ENCODE assay signal across 13 cellular contexts in the genomic region with DNA sequence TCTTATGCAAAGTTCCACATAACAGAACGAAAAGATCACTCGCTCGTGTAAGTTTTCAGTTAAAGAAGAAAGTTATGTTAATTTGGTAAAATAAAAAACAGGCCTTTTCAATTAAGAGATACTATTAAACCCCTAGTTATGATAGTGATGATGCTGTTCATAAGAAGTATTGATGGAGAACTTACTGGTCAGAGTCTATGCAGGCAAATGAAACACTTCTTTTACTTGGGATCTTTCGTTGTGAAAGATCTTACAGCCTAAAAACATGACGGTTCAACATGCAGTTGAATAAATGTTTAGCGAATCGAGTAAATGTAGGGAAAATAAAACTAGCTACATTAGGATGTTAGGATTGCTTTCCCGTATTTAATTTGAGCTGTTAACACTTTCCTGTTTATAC. TPM values are rescaled to one million over a fixed set of nuclear protein-coding genes. Genes with fewer than 3 reads are reported as not detected.
DNase-seq lines count a peak whose midpoint lies in the region; ATAC-seq and TF ChIP-seq lines count a peak whose summit lies in the region.
"Had no signal": no experiment of that assay in that cellular context is flagged by ENCODE, and none has a peak within 500 bp of the region (broad histone marks: within the 10 kb centered on the region; RNA-seq: fewer than 3 reads in every experiment).

No MANE protein-coding gene starts in this region.

- H3K4me3 Mint-ChIP-seq in natural killer cell: peak overlapping the region; percentile 91
- H3K4me3 Mint-ChIP-seq: activated CD4-positive, alpha-beta memory T cell treated with anti-CD3 and anti-CD28 coated beads for 36 hours had no signal

- 45 to 50% (median 48%) methylated on average over 8 of the region's 8 CpGs for WGBS in heart left ventricle, 4 donors

- H3K9ac ChIP-seq in duodenal mucosa (ENCODE audit: low read depth in 1 of 2, low read length in 2 of 2): peak overlapping the region; percentile 22 to 88

- no peaks in the 10 kb centered on the region for H3K27me3 Mint-ChIP-seq in natural killer cell (ENCODE audit: low read depth in 2 of 2)

- intact Hi-C loops in heart left ventricle (cut with DNase I): loop anchor here in 8 of 10 donors (2.0 to 5.0 kb wide), 6 partner anchors 39 to 114 kb away; a partner anchor contains a TSS
- intact Hi-C loops in left cardiac atrium (cut with DNase I): loop anchor here (5.0 kb wide), 2 partner anchors 71 to 86 kb away; a partner anchor contains a TSS
- intact Hi-C loops in natural killer cell (cut with micrococcal nuclease): loop anchor here (5.0 kb wide), 1 partner anchor 104 kb away; no protein-coding TSS in a partner anchor
- intact Hi-C loops in upper lobe of right lung (cut with DNase I): no loop called here

- peaks cover 49 to 57% of the 10 kb centered on the region in 2 donors for H3K4me1 Mint-ChIP-seq in natural killer cell

- peaks cover 0 to 71% (median 39%) of the 10 kb centered on the region in 12 donors for H3K4me1 ChIP-seq in heart left ventricle
- peaks cover 46 to 57% of the 10 kb centered on the region in 2 donors for H3K4me1 ChIP-seq in duodenal mucosa (ENCODE audit: control insufficient read depth in 1 of 2, insufficient read depth in 2 of 2, low read length in 2 of 2)
- peaks cover 13% of the 10 kb centered on the region for H3K4me1 ChIP-seq in upper lobe of right lung

- no peak for TF ChIP-seq CTCF in heart left ventricle (IDR thresholded peaks at IDR 0.05)
- TF ChIP-seq CTCF in natural killer cell (IDR thresholded peaks at IDR 0.05): no peak
- TF ChIP-seq CTCF in upper lobe of right lung (IDR thresholded peaks at IDR 0.05): no peak

- H3K36me3 Mint-ChIP-seq in natural killer cell: no peaks in the 10 kb centered on the region
- H3K36me3 Mint-ChIP-seq: activated CD4-positive, alpha-beta memory T cell treated with anti-CD3 and anti-CD28 coated beads for 36 hours had no signal

- ATAC-seq in heart left ventricle (no peak), left cardiac atrium (no peak), natural killer cell (no peak), upper lobe of right lung (no peak)

- H3K9me3 ChIP-seq in heart left ventricle (no peaks in the 10 kb centered on the region), duodenal mucosa (ENCODE audit: control insufficient read depth in 1 of 2, low read length in 2 of 2) (no peaks in the 10 kb centered on the region), upper lobe of right lung (no peaks in the 10 kb centered on the region)
- H3K9me3 ChIP-seq: Peyer's patch had no signal

- H3K27ac Mint-ChIP-seq in natural killer cell: peak overlapping the region; percentile 13 to 81
- H3K27ac Mint-ChIP-seq: activated CD4-positive, alpha-beta memory T cell treated with anti-CD3 and anti-CD28 coated beads for 36 hours had no signal

- H3K36me3 ChIP-seq in heart left ventricle: peaks cover 0 to 19% (median 5%) of the 10 kb centered on the region in 9 donors
- H3K36me3 ChIP-seq in duodenal mucosa (ENCODE audit: control insufficient read depth in 1 of 2, insufficient read depth in 2 of 2, low read length in 2 of 2): no peaks in the 10 kb centered on the region
- H3K36me3 ChIP-seq in upper lobe of right lung: no peaks in the 10 kb centered on the region
- H3K36me3 ChIP-seq: Peyer's patch had no signal

- no peak for TF ChIP-seq POLR2A in heart left ventricle (IDR thresholded peaks at IDR 0.05)

- no peak for DNase-seq in heart left ventricle
- DNase-seq in left cardiac atrium: no peak
- DNase-seq in natural killer cell: no peak
- no peak for DNase-seq in upper lobe of right lung
- no peak for DNase-seq in T-helper 1 cell
- no peak for DNase-seq in HPDE6-E6E7 (ENCODE audit: extremely low spot score)
- no peak for DNase-seq in activated naive CD4-positive, alpha-beta T cell treated with anti-CD3 and anti-CD28 coated beads, Interleukin-2, amount 50 U/mL, for 16 hours
- DNase-seq: activated CD4-positive, alpha-beta memory T cell treated with anti-CD3 and anti-CD28 coated beads for 36 hours; amygdala; hippocampal formation; NCI-H1092 treated with DMSO at 0.1 percent for 48 hours; Peyer's patch had no signal

- H3K27ac ChIP-seq in heart left ventricle: peak overlapping the region in 11 of 12 donors; percentile 84 to 98 (median 94)
- H3K27ac ChIP-seq in duodenal mucosa (ENCODE audit: low read depth, low read length): no peak overlapping the region
- H3K27ac ChIP-seq in upper lobe of right lung: no peak overlapping the region

- no peaks in the 10 kb centered on the region for H3K9me3 Mint-ChIP-seq in natural killer cell
- H3K9me3 Mint-ChIP-seq: activated CD4-positive, alpha-beta memory T cell treated with anti-CD3 and anti-CD28 coated beads for 36 hours had no signal

- H3K27me3 ChIP-seq in heart left ventricle: no peaks in the 10 kb centered on the region
- no peaks in the 10 kb centered on the region for H3K27me3 ChIP-seq in duodenal mucosa (ENCODE audit: control insufficient read depth in 1 of 2, insufficient read depth in 2 of 2, low read length in 2 of 2)
- H3K27me3 ChIP-seq in upper lobe of right lung: no peaks in the 10 kb centered on the region
- H3K27me3 ChIP-seq: Peyer's patch had no signal

- peak overlapping the region; percentile 62 to 96 (median 76) for H3K4me3 ChIP-seq in heart left ventricle
- H3K4me3 ChIP-seq in duodenal mucosa (ENCODE audit: low read depth in 1 of 2, low read length in 2 of 2): peak overlapping the region; percentile 79 to 95
- peak overlapping the region; percentile 69 for H3K4me3 ChIP-seq in upper lobe of right lung

RNA-seq across cellular contexts. Expression of a gene that starts 2.0 kb away (rescaled TPM):
- total RNA-seq in heart left ventricle: 100 to 1,000 TPM in 2 of 9 donors, 10 to 100 TPM in 7; 62.9 to 116 (median 86.7) TPM
- polyA plus RNA-seq in heart left ventricle: 10 to 100 TPM; 24.3 to 30.2 TPM
- total RNA-seq in left cardiac atrium: 100 to 1,000 TPM; 101 to 110 TPM
- 10 to 100 TPM; 46.5 to 55.1 (median 46.5) TPM for total RNA-seq in natural killer cell
- 54.2 TPM for total RNA-seq in upper lobe of right lung

RNA-seq across cellular contexts. Expression of a gene that starts 50.3 kb away (rescaled TPM):
- total RNA-seq in heart left ventricle (under 1 TPM in 2 of 9 donors, not detected in 7; 0.79 to 0.99 TPM), left cardiac atrium (under 1 TPM; 0.21 to 0.47 TPM), natural killer cell (1 to 10 TPM; 1.3 to 2.1 (median 2.0) TPM), upper lobe of right lung (not detected)
- under 1 TPM; 0.17 to 0.27 TPM for polyA plus RNA-seq in heart left ventricle
- total RNA-seq: activated CD4-positive, alpha-beta memory T cell treated with anti-CD3 and anti-CD28 coated beads for 36 hours; Peyer's patch had no signal

Comparison
In these comparisons a context has a peak if more than half of its experiments do, and no peak if none do; other contexts are left out.
1. H3K27ac ChIP-seq: peak in heart left ventricle (11 of 12); none in duodenal mucosa (single experiment) and upper lobe of right lung (single experiment).
2. Peak in every context shown above with its lines, with median percentiles within 50 percentile points of each other: H3K4me3 ChIP-seq.